Comparison of ENCODE assay signal across 22 cellular contexts in genomic region chr15:76954744-76955143, GRCh38. TPM values are rescaled to one million over a fixed set of nuclear protein-coding genes. Genes with fewer than 3 reads are reported as not detected.
DNase-seq lines count a peak whose midpoint lies in the region; ATAC-seq, FAIRE-seq and TF ChIP-seq lines count a peak whose summit lies in the region.
"Had no signal": no experiment of that assay in that cellular context is flagged by ENCODE, and none has a peak within 500 bp of the region (broad histone marks: within the 10 kb centered on the region; RNA-seq: fewer than 3 reads in every experiment).

No MANE protein-coding gene starts in this region.

- H3K27me3 ChIP-seq in GM12878 (replicated peaks in 1 of 2; ENCODE audit: control insufficient read depth in 2 of 2, insufficient read depth in 2 of 2, low read length in 1 of 2) (no peaks in the 10 kb centered on the region), SK-N-SH (ENCODE audit: insufficient read depth) (no peaks in the 10 kb centered on the region)
- H3K27me3 ChIP-seq in effector memory CD4-positive, alpha-beta T cell (replicated peaks; ENCODE audit: control insufficient read depth, insufficient read depth, low read length, poor library complexity, severe bottlenecking), result no peaks in the 10 kb centered on the region
- H3K27me3 ChIP-seq: ovary, vagina had no signal

- no peaks in the 10 kb centered on the region for H3K9me3 ChIP-seq in GM12878 (replicated peaks; ENCODE audit: control insufficient read depth, insufficient read depth, low read length)
- no peaks in the 10 kb centered on the region for H3K9me3 ChIP-seq in effector memory CD4-positive, alpha-beta T cell (ENCODE audit: control insufficient read depth, low read length)
- no peaks in the 10 kb centered on the region for H3K9me3 ChIP-seq in SK-N-SH
- H3K9me3 ChIP-seq: lower lobe of right lung, ovary, vagina had no signal

- H3K79me2 ChIP-seq in GM12878 (ENCODE audit: control insufficient read depth, insufficient read depth, low read length) (no peaks in the 10 kb centered on the region), SK-N-SH (ENCODE audit: insufficient read depth) (no peaks in the 10 kb centered on the region)

- H3K4me2 ChIP-seq in GM12878 (ENCODE audit: control insufficient read depth, insufficient read depth) (no peak overlapping the region), SK-N-SH (no peak overlapping the region)

- no peak overlapping the region for H3K27ac ChIP-seq in GM12878 (ENCODE audit: control insufficient read depth, insufficient read depth)
- H3K27ac ChIP-seq in effector memory CD4-positive, alpha-beta T cell (ENCODE audit: insufficient read depth, low read length, poor library complexity, severe bottlenecking), result no peak overlapping the region
- no peak overlapping the region for H3K27ac ChIP-seq in SK-N-SH (ENCODE audit: low read depth in 2 of 2, low read length in 1 of 2)
- H3K27ac ChIP-seq: lower lobe of right lung, ovary, vagina had no signal

- no peak for TF ChIP-seq CTCF in LNCaP clone FGC (IDR thresholded peaks at IDR 0.05; ENCODE audit: control insufficient read depth, extremely low read depth, insufficient read depth)
- TF ChIP-seq CTCF in GM12878 (IDR thresholded peaks at IDR 0.05 in 2 of 3, conservative IDR thresholded peaks at IDR 0.05 in 1 of 3; ENCODE audit: control insufficient read depth in 2 of 3, extremely low read depth in 1 of 3, insufficient read depth in 1 of 3, low read depth in 3 of 3, low read length in 3 of 3), result no peak
- no peak for TF ChIP-seq CTCF in SK-N-SH (IDR thresholded peaks at IDR 0.05)

- DNase-seq in COLO829 (ENCODE audit: low spot score), result peak; percentile 55
- DNase-seq in LNCaP clone FGC (ENCODE audit: low read depth), result no peak
- no peak for DNase-seq in GM12878 (ENCODE audit: low read depth, low spot score)
- DNase-seq in medulla oblongata (ENCODE audit: extremely low spot score), result peak; percentile 74
- no peak for DNase-seq in HTR-8/SVneo (ENCODE audit: insufficient read length, low spot score)
- no peak for DNase-seq in HUDEP-2 (lab: John Stamatoyannopoulos, UW; ENCODE audit: unreplicated experiment in 76 of 76)
- no peak for DNase-seq in effector memory CD4-positive, alpha-beta T cell
- no peak for DNase-seq in SK-N-SH
- DNase-seq: activated CD4-positive, alpha-beta memory T cell treated with anti-CD3 and anti-CD28 coated beads for 36 hours; activated naive CD4-positive, alpha-beta T cell treated with anti-CD3 and anti-CD28 coated beads, Interleukin-2, amount 10 ng/mL, durations not matched to agents 7 days and 5 days; activated T-cell treated with anti-CD3 and anti-CD28 coated beads, Interleukin-2, amount 50 U/mL, for 24 hours; CD8-positive, alpha-beta memory T cell; lower lobe of right lung; naive B cell; NCI-H187 treated with DMSO at 0.1 percent for 48 hours; NCI-H446 treated with DMSO at 0.1 percent for 48 hours; ovary; stimulated activated CD4-positive, alpha-beta T cell treated with anti-CD3 and anti-CD28 coated beads, Interleukin-2, amount 100 ng/mL, for 48 hours; T-helper 1 cell had no signal

- RAD21 ChIA-PET in GM12878 (lab: Charles Lee; ENCODE audit: unreplicated experiment), result interaction anchor here (0.6 kb wide), 1 partner anchor 336 kb away, joined by 3 read pairs; no protein-coding TSS in a partner anchor

- CTCF ChIA-PET in GM12878 (lab: Yijun Ruan, JAX) (interaction anchor here (1.2 to 1.7 kb wide), 4 partner anchors 9 to 164 kb away, joined by 3 to 5 read pairs (median 4); no protein-coding TSS in a partner anchor), SK-N-SH (lab: Yijun Ruan, JAX) (no interaction called here)

- no peak for ATAC-seq in GM12878
- ATAC-seq: lower lobe of right lung had no signal

- SMC1A ChIA-PET in GM12878 (lab: Charles Lee; ENCODE audit: uncharacterized antibody, unreplicated experiment), result interaction anchor here (0.7 to 2.1 kb wide), 5 partner anchors 9 to 1026 kb away, joined by 3 to 10 read pairs (median 3); no protein-coding TSS in a partner anchor

- no TSS peak for BruUV-seq in GM12878 (replicated peaks; lab: Mats Ljungman, UMichigan)

- no peaks in the 10 kb centered on the region for H3K4me1 ChIP-seq in GM12878 (ENCODE audit: control insufficient read depth, insufficient read depth, low read length)
- H3K4me1 ChIP-seq in effector memory CD4-positive, alpha-beta T cell (ENCODE audit: control insufficient read depth, insufficient read depth, low read length, poor library complexity, severe bottlenecking), result no peaks in the 10 kb centered on the region
- peaks cover 0 to 5% of the 10 kb centered on the region in 2 experiments; a peak in 1 of 4 replicates for H3K4me1 ChIP-seq in SK-N-SH (ENCODE audit: control insufficient read depth in 1 of 2, insufficient read depth in 2 of 2, low read depth in 1 of 2, low read length in 1 of 2)
- H3K4me1 ChIP-seq: lower lobe of right lung, vagina had no signal

- H3F3A ChIP-seq in SK-N-SH (replicated peaks; ENCODE audit: insufficient read depth), result no peaks in the 10 kb centered on the region

- H3K9ac ChIP-seq in GM12878 (ENCODE audit: control insufficient read depth, insufficient read depth, low read length), result no peak overlapping the region
- H3K9ac ChIP-seq in SK-N-SH, result no peak overlapping the region

- POLR2A ChIA-PET in GM12878 (lab: Charles Lee), result no interaction called here
- POLR2A ChIA-PET in SK-N-SH (lab: Yijun Ruan, JAX), result no interaction called here

- H3K4me3 ChIP-seq in LNCaP clone FGC (ENCODE audit: low read depth, low read length), result 0 out of 2 replicates have a peak overlapping the region, but pooled peaks have one; percentile 2
- H3K4me3 ChIP-seq in GM12878, result no peak overlapping the region
- no peak overlapping the region for H3K4me3 ChIP-seq in effector memory CD4-positive, alpha-beta T cell (ENCODE audit: insufficient read depth, low read depth, low read length, poor library complexity, severe bottlenecking)
- H3K4me3 ChIP-seq in SK-N-SH (ENCODE audit: low read depth in 2 of 2, low read length in 1 of 2), result no peak overlapping the region
- H3K4me3 ChIP-seq: lower lobe of right lung, ovary, vagina had no signal

- no peak for FAIRE-seq in GM12878 (lab: Jason Lieb, UNC)
- FAIRE-seq in HTR-8/SVneo (lab: Jason Lieb, UNC), result no peak
- FAIRE-seq: GM19239 had no signal

- H4K20me1 ChIP-seq in GM12878 (ENCODE audit: control insufficient read depth, insufficient read depth) (no peaks in the 10 kb centered on the region), SK-N-SH (ENCODE audit: insufficient read depth) (no peaks in the 10 kb centered on the region)

- in situ Hi-C loops in GM12878 (cut with MboI), result no loop called here

- TF ChIP-seq RAD21 in GM12878 (IDR thresholded peaks at IDR 0.05; ENCODE audit: insufficient read depth, low read depth, low read length), result no peak
- TF ChIP-seq RAD21 in SK-N-SH (IDR thresholded peaks at IDR 0.05; ENCODE audit: low read length), result no peak

- H3K36me3 ChIP-seq in GM12878 (ENCODE audit: control insufficient read depth in 2 of 2, insufficient read depth in 2 of 2, low read length in 1 of 2), result no peaks in the 10 kb centered on the region
- H3K36me3 ChIP-seq in effector memory CD4-positive, alpha-beta T cell (ENCODE audit: control insufficient read depth, insufficient read depth, low read length), result no peaks in the 10 kb centered on the region
- H3K36me3 ChIP-seq in SK-N-SH (replicated peaks in 1 of 2; ENCODE audit: control insufficient read depth in 1 of 2, insufficient read depth in 2 of 2, low read length in 1 of 2), result peaks cover 6 to 12% of the 10 kb centered on the region in 2 experiments
- H3K36me3 ChIP-seq: ovary, vagina had no signal

- 46% methylated on average over 2 of the region's 2 CpGs for WGBS in GM12878 (ENCODE audit: insufficient coverage, insufficient replicate concordance, low lambda C conversion rate, missing lambda C conversion rate)
- 73% methylated on average over 2 of the region's 2 CpGs for WGBS in SK-N-SH (ENCODE audit: low lambda C conversion rate)

- H2AFZ ChIP-seq in GM12878 (ENCODE audit: control insufficient read depth, low read depth, low read length), result no peak overlapping the region
- no peak overlapping the region for H2AFZ ChIP-seq in SK-N-SH (ENCODE audit: low read depth)

- no peak for TF ChIP-seq POLR2A in GM12878 (IDR thresholded peaks at IDR 0.05; ENCODE audit: low read depth, low read length)

- no peak for TF ChIP-seq EP300 in GM12878 (IDR thresholded peaks at IDR 0.05; ENCODE audit: borderline replicate concordance in 1 of 2, control insufficient read depth in 1 of 2, low read depth in 2 of 2, low read length in 2 of 2)
- TF ChIP-seq EP300 in SK-N-SH (IDR thresholded peaks at IDR 0.05; ENCODE audit: borderline replicate concordance in 1 of 2, low read depth in 1 of 2, low read length in 1 of 2), result no peak

- no peaks in the 10 kb centered on the region for H3K9me2 ChIP-seq in SK-N-SH

- intact Hi-C loops in GM12878 (cut with micrococcal nuclease; ENCODE audit: unreplicated experiment), result no loop called here

RNA-seq across cellular contexts. Expression of gene RCN2, which starts 23.2 kb away (rescaled TPM):
- 15.9 and 16.7 TPM in 2 replicates for total RNA-seq in GM12878 (2013; cell fraction: nucleolus; rRNA removed)
- total RNA-seq in GM12878 (2014; rRNA removed) (5.0 and 6.0 TPM in 2 replicates), GM12878 (2014; rRNA removed; fragmentation: Illumina TruSeq; extraction: Trizol) (12.1 and 12.9 TPM in 2 replicates), GM12878 (2021) (7.3 and 7.9 TPM in 2 replicates)
- polyA plus RNA-seq in GM12878 (2011; ENCODE audit: low read depth), result 6.1 TPM
- polyA plus RNA-seq in GM12878 (2011; rRNA removed) (27.5 and 49.7 TPM in 2 replicates), GM12878 (2014; fragmentation: Illumina TruSeq; extraction: Trizol) (13.5 and 15.9 TPM in 2 replicates), GM12878 (2014; fragmentation: Nextera tagmentation; extraction: Ambion mirVana) (10 to 100 TPM in 1 of 2 experiments, 1 to 10 TPM in 1; 4.9 to 12.8 TPM), GM12878 (2014; rRNA removed) (11.6 and 12.7 TPM in 2 replicates), GM12878 (2016; fragmentation: Nextera tagmentation; extraction: Ambion mirVana) (10 to 100 TPM; 37.2 to 41.0 TPM), SK-N-SH (2012; rRNA removed) (78.6 and 94.1 TPM in 2 replicates)
- polyA plus RNA-seq in GM12878 (2011; cell fraction: cytosol; rRNA removed), result 6.1 and 7.3 TPM in 2 replicates
- 8.8 and 11.8 TPM in 2 replicates for polyA plus RNA-seq in GM12878 (2011; cell fraction: nucleus; rRNA removed)
- polyA plus RNA-seq in GM12878 (2012), result 13.1 and 17.2 TPM in 2 replicates
- polyA minus RNA-seq in GM12878 (2011; rRNA and poly(A)+ RNA removed), result 1.7 and 4.6 TPM in 2 replicates
- 1.6 and 4.5 TPM in 2 replicates for polyA minus RNA-seq in GM12878 (2011; cell fraction: cytosol; rRNA and poly(A)+ RNA removed)
- 1.7 and 4.0 TPM in 2 replicates for polyA minus RNA-seq in GM12878 (2011; cell fraction: nucleus; rRNA and poly(A)+ RNA removed)
- polyA plus RNA-seq in SK-N-SH (2012; cell fraction: cytosol; rRNA removed), result 117 and 171 TPM in 2 replicates
- 40.1 and 45.9 TPM in 2 replicates for polyA plus RNA-seq in SK-N-SH (2012; cell fraction: nucleus; rRNA removed)

RNA-seq across cellular contexts. Expression of gene PSTPIP1, which starts 40.2 kb away (rescaled TPM):
- 1.4 and 1.9 TPM in 2 replicates for total RNA-seq in GM12878 (2013; cell fraction: nucleolus; rRNA removed)
- total RNA-seq in GM12878 (2014; rRNA removed) (20.1 and 22.6 TPM in 2 replicates), GM12878 (2014; rRNA removed; fragmentation: Illumina TruSeq; extraction: Trizol) (11.2 and 12.0 TPM in 2 replicates), GM12878 (2021) (28.6 and 29.3 TPM in 2 replicates)
- 4.1 TPM for polyA plus RNA-seq in GM12878 (2011; ENCODE audit: low read depth)
- polyA plus RNA-seq in GM12878 (2011; rRNA removed) (2.4 and 3.9 TPM in 2 replicates), GM12878 (2014; fragmentation: Illumina TruSeq; extraction: Trizol) (1.8 and 8.8 TPM in 2 replicates), GM12878 (2014; fragmentation: Nextera tagmentation; extraction: Ambion mirVana) (1 to 10 TPM in 1 of 2 experiments, under 1 TPM in 1; 0.50 to 5.7 TPM), GM12878 (2014; rRNA removed) (23.8 and 23.9 TPM in 2 replicates), GM12878 (2016; fragmentation: Nextera tagmentation; extraction: Ambion mirVana) (10 to 100 TPM; 17.8 to 19.0 TPM), SK-N-SH (2012; rRNA removed) (0.69 and 1.1 TPM in 2 replicates)
- polyA plus RNA-seq in GM12878 (2011; cell fraction: cytosol; rRNA removed), result 5.2 and 7.5 TPM in 2 replicates
- 20.8 and 25.0 TPM in 2 replicates for polyA plus RNA-seq in GM12878 (2011; cell fraction: nucleus; rRNA removed)
- 9.7 and 13.0 TPM in 2 replicates for polyA plus RNA-seq in GM12878 (2012)
- polyA minus RNA-seq in GM12878 (2011; rRNA and poly(A)+ RNA removed), result 1.3 and 3.0 TPM in 2 replicates
- polyA minus RNA-seq in GM12878 (2011; cell fraction: cytosol; rRNA and poly(A)+ RNA removed), result 1.5 and 3.3 TPM in 2 replicates
- polyA minus RNA-seq in GM12878 (2011; cell fraction: nucleus; rRNA and poly(A)+ RNA removed), result 6.8 and 11.0 TPM in 2 replicates
- polyA plus RNA-seq in SK-N-SH (2012; cell fraction: cytosol; rRNA removed), result 0.40 and 0.66 TPM in 2 replicates
- 2.7 and 3.4 TPM in 2 replicates for polyA plus RNA-seq in SK-N-SH (2012; cell fraction: nucleus; rRNA removed)
- total RNA-seq: epithelial cell of proximal tubule had no signal

RNA-seq across cellular contexts. Expression of gene SCAPER, which starts 49.6 kb away (rescaled TPM):
- total RNA-seq in GM12878 (2013; cell fraction: nucleolus; rRNA removed), result 32.2 and 35.4 TPM in 2 replicates
- total RNA-seq in GM12878 (2014; rRNA removed) (4.1 and 5.6 TPM in 2 replicates), GM12878 (2014; rRNA removed; fragmentation: Illumina TruSeq; extraction: Trizol) (5.4 and 6.2 TPM in 2 replicates), GM12878 (2021) (4.9 and 5.7 TPM in 2 replicates)
- 8.3 TPM for polyA plus RNA-seq in GM12878 (2011; ENCODE audit: low read depth)
- polyA plus RNA-seq in GM12878 (2011; rRNA removed) (1.9 and 2.1 TPM in 2 replicates), GM12878 (2014; fragmentation: Illumina TruSeq; extraction: Trizol) (3.4 and 3.8 TPM in 2 replicates), GM12878 (2014; fragmentation: Nextera tagmentation; extraction: Ambion mirVana) (1 to 10 TPM; 2.3 to 3.7 TPM), GM12878 (2014; rRNA removed) (1.0 and 1.2 TPM in 2 replicates), GM12878 (2016; fragmentation: Nextera tagmentation; extraction: Ambion mirVana) (1 to 10 TPM; 7.4 to 7.7 TPM), SK-N-SH (2012; rRNA removed) (1.8 and 2.5 TPM in 2 replicates)
- polyA plus RNA-seq in GM12878 (2011; cell fraction: cytosol; rRNA removed), result 0.90 and 1.2 TPM in 2 replicates
- polyA plus RNA-seq in GM12878 (2011; cell fraction: nucleus; rRNA removed), result 1.8 and 3.6 TPM in 2 replicates
- polyA plus RNA-seq in GM12878 (2012), result 5.4 and 6.6 TPM in 2 replicates
- polyA minus RNA-seq in GM12878 (2011; rRNA and poly(A)+ RNA removed), result 1.9 and 4.5 TPM in 2 replicates
- 1.9 and 2.8 TPM in 2 replicates for polyA minus RNA-seq in GM12878 (2011; cell fraction: cytosol; rRNA and poly(A)+ RNA removed)
- 5.6 and 7.6 TPM in 2 replicates for polyA minus RNA-seq in GM12878 (2011; cell fraction: nucleus; rRNA and poly(A)+ RNA removed)
- polyA plus RNA-seq in SK-N-SH (2012; cell fraction: cytosol; rRNA removed), result 2.3 and 3.1 TPM in 2 replicates
- 2.8 and 4.2 TPM in 2 replicates for polyA plus RNA-seq in SK-N-SH (2012; cell fraction: nucleus; rRNA removed)

Comparison
In these comparisons a context has a peak if more than half of its experiments do, and no peak if none do; other contexts are left out.
1. DNase-seq: peak in COLO829 (single experiment) and medulla oblongata (single experiment); none in LNCaP clone FGC (single experiment), GM12878 (single experiment), HTR-8/SVneo (single experiment), HUDEP-2 (0 of 76), effector memory CD4-positive, alpha-beta T cell (0 of 3) and SK-N-SH (single experiment).